Comparison of ENCODE assay signal across 17 cellular contexts in genomic region chr4:123278755-123279154, GRCh38.
DNase-seq lines count a peak whose midpoint lies in the region; TF ChIP-seq lines count a peak whose summit lies in the region.
"Had no signal": no experiment of that assay in that cellular context is flagged by ENCODE, and none has a peak within 500 bp of the region (broad histone marks: within the 10 kb centered on the region; RNA-seq: fewer than 3 reads in every experiment).

No MANE protein-coding gene starts in this region.

- no peaks in the 10 kb centered on the region for H3K9me2 ChIP-seq in GM23248 (ENCODE audit: insufficient read depth)

- H3K79me2 ChIP-seq in GM23248 (ENCODE audit: insufficient read depth): no peaks in the 10 kb centered on the region

- H3K4me3 ChIP-seq in GM23248 (no peak overlapping the region), fibroblast of villous mesenchyme (ENCODE audit: low read depth, low read length) (no peak overlapping the region)
- H3K4me3 ChIP-seq: A549, GM12878, GM23338, K562 had no signal

- no peaks in the 10 kb centered on the region for H3K36me3 Mint-ChIP-seq in activated T-helper 2 cell treated with anti-CD3 and anti-CD28 coated beads, Interferon-gamma antibody, Interleukin-2, Interleukin-4, amounts not matched to agents 10 μg/mL and 5 μg/mL and 100 μg/mL, durations not matched to agents 14 hours and 24 hours and 36 hours (ENCODE audit: low read depth)

- DNase-seq in GM23248 (peak; percentile 3), amniotic epithelial cell (ENCODE audit: low read depth) (peak; percentile 9), fibroblast of villous mesenchyme (ENCODE audit: low read depth) (peak; percentile 10), NCI-H2029 treated with DMSO at 0.1 percent for 48 hours (lab: John Stamatoyannopoulos, UW) (no peak)
- no peak for DNase-seq in stimulated activated CD8-positive, alpha-beta memory T cell treated with anti-CD3 and anti-CD28 coated beads, Interleukin-4, amount 100 ng/mL, for 48 hours
- DNase-seq in activated T-helper 2 cell treated with anti-CD3 and anti-CD28 coated beads, Interferon-gamma antibody, Interleukin-2, Interleukin-4, amounts not matched to agents 10 μg/mL and 5 μg/mL and 100 μg/mL, durations not matched to agents 14 hours and 24 hours and 36 hours (ENCODE audit: low spot score): no peak
- DNase-seq: BE2C; CD4-positive, alpha-beta memory T cell; DMS153; DMS79 treated with DMSO at 0.1 percent for 48 hours; H7 had no signal

- H3K27me3 Mint-ChIP-seq in activated T-helper 2 cell treated with anti-CD3 and anti-CD28 coated beads, Interferon-gamma antibody, Interleukin-2, Interleukin-4, amounts not matched to agents 10 μg/mL and 5 μg/mL and 100 μg/mL, durations not matched to agents 14 hours and 24 hours and 36 hours (ENCODE audit: low read depth): no peaks in the 10 kb centered on the region
- H3K27me3 Mint-ChIP-seq: CD4-positive, alpha-beta memory T cell had no signal

- H3K9me3 Mint-ChIP-seq in activated T-helper 2 cell treated with anti-CD3 and anti-CD28 coated beads, Interferon-gamma antibody, Interleukin-2, Interleukin-4, amounts not matched to agents 10 μg/mL and 5 μg/mL and 100 μg/mL, durations not matched to agents 14 hours and 24 hours and 36 hours: peaks cover 6% of the 10 kb centered on the region
- H3K9me3 Mint-ChIP-seq: GM23338 had no signal

- H3K9me3 ChIP-seq in GM23248 (ENCODE audit: low read depth): no peaks in the 10 kb centered on the region
- H3K9me3 ChIP-seq: A549, BE2C had no signal

- H3K4me2 ChIP-seq in GM23248 (ENCODE audit: unreplicated experiment): no peak overlapping the region
- H3K4me2 ChIP-seq: A549, GM23338 had no signal

- H3K27me3 ChIP-seq in GM23248 (replicated peaks; ENCODE audit: insufficient read depth): no peaks in the 10 kb centered on the region
- H3K27me3 ChIP-seq: BE2C had no signal

- no peaks in the 10 kb centered on the region for H3F3A ChIP-seq in GM23248 (ENCODE audit: insufficient read depth)

- intact Hi-C loops in activated T-helper 2 cell treated with anti-CD3 and anti-CD28 coated beads, Interferon-gamma antibody, Interleukin-2, Interleukin-4, amounts not matched to agents 10 μg/mL and 5 μg/mL and 100 μg/mL, durations not matched to agents 14 hours and 24 hours and 36 hours (cut with micrococcal nuclease): no loop called here

- H3K4me1 ChIP-seq in GM23248 (ENCODE audit: insufficient read depth): no peaks in the 10 kb centered on the region
- H3K4me1 ChIP-seq: BE2C had no signal

- no peaks in the 10 kb centered on the region for H3K4me1 Mint-ChIP-seq in activated T-helper 2 cell treated with anti-CD3 and anti-CD28 coated beads, Interferon-gamma antibody, Interleukin-2, Interleukin-4, amounts not matched to agents 10 μg/mL and 5 μg/mL and 100 μg/mL, durations not matched to agents 14 hours and 24 hours and 36 hours (ENCODE audit: low read depth)
- H3K4me1 Mint-ChIP-seq: CD4-positive, alpha-beta memory T cell; GM23338 had no signal

- 94 to 96% methylated on average over 3 of the region's 3 CpGs for WGBS in GM23248 (ENCODE audit: low coverage in 1 of 2, low lambda C conversion rate in 2 of 2, missing lambda C conversion rate in 2 of 2), 2 experiments

- H3K27ac ChIP-seq in GM23248: no peak overlapping the region
- H3K27ac ChIP-seq: A549, C4-2B, HL-60 had no signal

- in situ Hi-C loops in GM23248 (cut with MboI): no loop called here

- H4K20me1 ChIP-seq in GM23248 (ENCODE audit: insufficient read depth): no peaks in the 10 kb centered on the region

- H3K36me3 ChIP-seq in GM23248 (ENCODE audit: low read depth): no peaks in the 10 kb centered on the region
- H3K36me3 ChIP-seq: BE2C had no signal

- H3K9ac ChIP-seq in GM23248: no peak overlapping the region

- H2AFZ ChIP-seq in GM23248: no peak overlapping the region
- H2AFZ ChIP-seq: GM23338 had no signal

- no peak overlapping the region for H3K27ac Mint-ChIP-seq in activated T-helper 2 cell treated with anti-CD3 and anti-CD28 coated beads, Interferon-gamma antibody, Interleukin-2, Interleukin-4, amounts not matched to agents 10 μg/mL and 5 μg/mL and 100 μg/mL, durations not matched to agents 14 hours and 24 hours and 36 hours
- H3K27ac Mint-ChIP-seq: CD4-positive, alpha-beta memory T cell; GM23338 had no signal

- no peak overlapping the region for H3K4me3 Mint-ChIP-seq in activated T-helper 2 cell treated with anti-CD3 and anti-CD28 coated beads, Interferon-gamma antibody, Interleukin-2, Interleukin-4, amounts not matched to agents 10 μg/mL and 5 μg/mL and 100 μg/mL, durations not matched to agents 14 hours and 24 hours and 36 hours (ENCODE audit: low read depth)
- H3K4me3 Mint-ChIP-seq: CD4-positive, alpha-beta memory T cell; GM23338 had no signal

- no peak for TF ChIP-seq CTCF in fibroblast of villous mesenchyme (IDR thresholded peaks at IDR 0.05; ENCODE audit: insufficient read depth, low read depth, low read length)

Comparison
In these comparisons a context has a peak if more than half of its experiments do, and no peak if none do; other contexts are left out.
1. DNase-seq: peak in GM23248 (single experiment), amniotic epithelial cell (single experiment) and fibroblast of villous mesenchyme (single experiment); none in stimulated activated CD8-positive, alpha-beta memory T cell treated with anti-CD3 and anti-CD28 coated beads, Interleukin-4, amount 100 ng/mL, for 48 hours (single experiment), NCI-H2029 treated with DMSO at 0.1 percent for 48 hours (single experiment) and activated T-helper 2 cell treated with anti-CD3 and anti-CD28 coated beads, Interferon-gamma antibody, Interleukin-2, Interleukin-4, amounts not matched to agents 10 μg/mL and 5 μg/mL and 100 μg/mL, durations not matched to agents 14 hours and 24 hours and 36 hours (single experiment).